Comparison of ENCODE assay signal across 1 cellular context in the genomic region with DNA sequence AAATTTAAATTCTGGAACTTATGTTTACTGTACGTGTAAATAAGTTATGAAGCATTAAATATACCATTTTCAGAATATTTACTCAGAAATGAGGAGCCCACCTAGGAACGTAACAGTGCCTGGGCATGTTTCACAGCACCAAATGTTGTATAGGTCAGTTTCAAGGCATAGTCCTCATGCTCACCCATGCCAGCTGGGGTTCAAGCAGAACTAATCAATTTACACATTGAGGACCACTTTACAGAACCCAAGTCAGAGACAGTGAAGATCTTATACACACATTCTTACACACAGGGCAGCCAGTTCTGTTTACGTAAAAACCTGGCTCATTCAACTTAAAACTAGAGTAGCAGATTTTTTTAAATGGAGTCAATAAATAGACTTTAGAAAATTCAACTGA.
TF ChIP-seq lines count a peak whose summit lies in the region.

No MANE protein-coding gene starts in this region.

TF ChIP-seq in WTC11, 78 proteins besides CTCF, POLR2A, EP300 and RAD21 (continued from another document):
- TF ChIP-seq CDX4 (CRISPR knock-in tag; IDR thresholded peaks at IDR 0.05; ENCODE audit: borderline replicate concordance) (no peak), ATF1 (CRISPR knock-in tag; IDR thresholded peaks at IDR 0.05) (no peak), ZNF219 (CRISPR knock-in tag; IDR thresholded peaks at IDR 0.05; ENCODE audit: borderline replicate concordance) (no peak), ZNF138 (CRISPR knock-in tag; conservative IDR thresholded peaks at IDR 0.05) (no peak), ZNF317 (CRISPR knock-in tag; IDR thresholded peaks at IDR 0.05; ENCODE audit: borderline replicate concordance, low read depth) (no peak), NR2C2 (CRISPR knock-in tag; IDR thresholded peaks at IDR 0.05) (no peak), ZNF121 (CRISPR knock-in tag; IDR thresholded peaks at IDR 0.05) (no peak), SMAD4 (CRISPR knock-in tag; IDR thresholded peaks at IDR 0.05) (no peak), RORB (CRISPR knock-in tag; IDR thresholded peaks at IDR 0.05) (no peak), TEAD4 (CRISPR knock-in tag; IDR thresholded peaks at IDR 0.05) (no peak), CREM (CRISPR knock-in tag; IDR thresholded peaks at IDR 0.05) (no peak)
TF ChIP-seq in WTC11: peak in this region for 0.
